ENCODE assay signal across 1 cellular context in the genomic region with DNA sequence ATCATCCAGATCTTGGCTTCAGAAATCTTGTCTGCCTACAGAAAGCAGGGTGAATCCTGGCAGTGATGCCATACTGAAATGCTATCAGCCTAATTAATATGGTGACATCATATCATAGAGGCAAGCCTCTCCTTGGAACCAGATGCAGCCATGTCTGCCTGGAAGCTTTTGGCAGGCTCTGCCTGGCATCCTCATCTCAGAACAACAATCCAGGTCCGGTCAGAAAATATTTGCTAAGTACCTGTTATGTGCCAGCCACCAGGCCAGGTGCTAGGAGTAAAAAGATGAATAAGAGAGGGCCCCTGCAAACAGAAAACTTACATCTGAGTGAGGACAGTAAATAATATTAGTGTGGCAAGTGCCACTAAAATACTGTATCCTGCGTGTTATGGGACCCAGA.
TF ChIP-seq lines count a peak whose summit lies in the region.

No MANE protein-coding gene starts in this region.

TF ChIP-seq in GM23338, 12 proteins besides CTCF, POLR2A, EP300 and RAD21 (continued from another document):
- no peak for TF ChIP-seq EZH2 (IDR thresholded peaks at IDR 0.05; ENCODE audit: low read depth, unreplicated experiment)
- no peak for TF ChIP-seq ETS1 (IDR thresholded peaks at IDR 0.05)
- no peak for TF ChIP-seq STAT1 (IDR thresholded peaks at IDR 0.05; ENCODE audit: unreplicated experiment)
- TF ChIP-seq ZNF331 (CRISPR knock-in tag; IDR thresholded peaks at IDR 0.05; ENCODE audit: low read depth), result no peak
- TF ChIP-seq NANOG (IDR thresholded peaks at IDR 0.05; ENCODE audit: borderline replicate concordance), result no peak
- TF ChIP-seq ZNF114 (CRISPR knock-in tag; IDR thresholded peaks at IDR 0.05), result no peak
- TF ChIP-seq JUNB (IDR thresholded peaks at IDR 0.05; ENCODE audit: unreplicated experiment), result no peak
